ENCODE assay signal across 20 cellular contexts in the genomic region with DNA sequence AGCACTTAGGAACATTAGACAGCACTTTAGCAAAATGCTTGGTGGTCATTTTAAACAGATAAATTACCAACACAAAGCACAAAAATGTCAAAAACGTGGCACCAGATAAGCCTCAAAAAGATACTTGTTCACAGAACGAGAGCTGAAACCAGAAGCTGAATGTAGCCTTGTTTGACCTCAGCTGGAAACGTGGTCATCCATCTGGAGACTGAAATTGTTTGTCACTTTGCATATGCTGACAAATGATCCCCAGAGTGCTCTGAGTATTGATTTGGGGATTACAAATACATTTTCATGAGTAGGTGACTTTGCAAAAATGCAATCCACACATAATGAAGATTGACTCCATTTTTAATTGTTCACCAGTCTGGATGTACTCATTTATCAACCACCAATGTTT.
DNase-seq lines count a peak whose midpoint lies in the region; ATAC-seq lines count a peak whose summit lies in the region.
"Had no signal": no experiment of that assay in that cellular context is flagged by ENCODE, and none has a peak within 500 bp of the region (broad histone marks: within the 10 kb centered on the region; RNA-seq: fewer than 3 reads in every experiment).

No MANE protein-coding gene starts in this region.

- DNase-seq in DMS 273 (lab: John Stamatoyannopoulos, UW; ENCODE audit: unreplicated experiment) (peak; percentile 26), DMS 273 treated with DMSO at 0.1 percent for 48 hours (lab: John Stamatoyannopoulos, UW) (no peak), NCI-H345 (lab: John Stamatoyannopoulos, UW) (no peak), HUDEP-2 (lab: John Stamatoyannopoulos, UW; ENCODE audit: unreplicated experiment in 76 of 76) (no peak)
- DNase-seq in stimulated activated CD4-positive, alpha-beta T cell treated with anti-CD3 and anti-CD28 coated beads, Interleukin-15, amount 100 ng/mL, for 24 hours = no peak
- DNase-seq: activated CD4-positive, alpha-beta memory T cell treated with anti-CD3 and anti-CD28 coated beads for 36 hours; activated T-cell treated with anti-CD3 and anti-CD28 coated beads, Interleukin-2, amount 50 U/mL, for 48 hours; central memory CD4-positive, alpha-beta T cell; HCEC 1CT; MM.1S; mucosa of descending colon; NCI-H2029; NCI-H748 treated with DMSO at 0.1 percent for 48 hours; occipital lobe; stimulated activated CD4-positive, alpha-beta T cell treated with anti-CD3 and anti-CD28 coated beads, Interleukin-2, amount 100 ng/mL, for 48 hours; stimulated activated CD8-positive, alpha-beta memory T cell treated with anti-CD3 and anti-CD28 coated beads, Interleukin-4, amount 100 ng/mL, for 48 hours had no signal

- ATAC-seq in HG02759 (IDR thresholded peaks at IDR 0.05; ENCODE audit: unreplicated experiment) (peak; percentile 86), HG03460 (IDR thresholded peaks at IDR 0.05; ENCODE audit: unreplicated experiment) (peak; percentile 58), GM18519 (IDR thresholded peaks at IDR 0.05; ENCODE audit: low FRiP score, unreplicated experiment) (no peak)
- ATAC-seq: mucosa of descending colon, sciatic nerve had no signal
